Comparison of ENCODE assay signal across 1 cellular context in the genomic region with DNA sequence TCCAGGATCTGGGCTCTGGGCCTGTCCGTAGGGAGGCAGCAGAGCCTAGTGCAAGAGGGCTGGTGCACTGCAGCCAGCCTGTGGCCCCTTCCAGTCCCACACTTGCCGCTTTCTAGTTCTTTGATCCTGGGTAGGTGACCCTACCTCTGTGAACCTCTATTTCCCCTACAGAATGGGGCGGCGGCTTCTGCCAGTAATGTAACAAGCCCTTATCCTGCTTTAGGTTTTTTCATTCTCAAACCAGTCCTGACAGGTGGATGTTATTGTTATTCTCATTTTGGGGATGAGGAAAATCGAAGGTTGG.
TF ChIP-seq lines count a peak whose summit lies in the region.

No MANE protein-coding gene starts in this region.

TF ChIP-seq in H1, 55 proteins besides CTCF, POLR2A, EP300 and RAD21:
- TF ChIP-seq PHF8 (conservative IDR thresholded peaks at IDR 0.05; ENCODE audit: low read depth, low read length) (no peak), MAFK (IDR thresholded peaks at IDR 0.05; ENCODE audit: low read depth, low read length) (no peak), SAP30 (IDR thresholded peaks at IDR 0.05; ENCODE audit: insufficient read depth, insufficient replicate concordance, low read length) (no peak), SP1 (IDR thresholded peaks at IDR 0.05; ENCODE audit: low read depth, low read length) (no peak), TAF1 (IDR thresholded peaks at IDR 0.05; ENCODE audit: low read depth, low read length) (no peak), CEBPB (IDR thresholded peaks at IDR 0.05; ENCODE audit: low read depth, low read length) (no peak), POU5F1 (IDR thresholded peaks at IDR 0.05; ENCODE audit: low read depth, low read length) (no peak), CHD2 (IDR thresholded peaks at IDR 0.05; ENCODE audit: low read length) (no peak), SP2 (IDR thresholded peaks at IDR 0.05; ENCODE audit: low read length) (no peak), JUND (IDR thresholded peaks at IDR 0.05; ENCODE audit: low read length) (no peak), SP4 (IDR thresholded peaks at IDR 0.05; ENCODE audit: low read length) (no peak), JUN (IDR thresholded peaks at IDR 0.05; ENCODE audit: low read depth, low read length) (no peak)
- TF ChIP-seq, protein P1, sequence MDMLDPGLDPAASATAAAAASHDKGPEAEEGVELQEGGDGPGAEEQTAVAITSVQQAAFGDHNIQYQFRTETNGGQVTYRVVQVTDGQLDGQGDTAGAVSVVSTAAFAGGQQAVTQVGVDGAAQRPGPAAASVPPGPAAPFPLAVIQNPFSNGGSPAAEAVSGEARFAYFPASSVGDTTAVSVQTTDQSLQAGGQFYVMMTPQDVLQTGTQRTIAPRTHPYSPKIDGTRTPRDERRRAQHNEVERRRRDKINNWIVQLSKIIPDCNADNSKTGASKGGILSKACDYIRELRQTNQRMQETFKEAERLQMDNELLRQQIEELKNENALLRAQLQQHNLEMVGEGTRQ (IDR thresholded peaks at IDR 0.05; ENCODE audit: low read length): no peak
- TF ChIP-seq, protein P2, sequence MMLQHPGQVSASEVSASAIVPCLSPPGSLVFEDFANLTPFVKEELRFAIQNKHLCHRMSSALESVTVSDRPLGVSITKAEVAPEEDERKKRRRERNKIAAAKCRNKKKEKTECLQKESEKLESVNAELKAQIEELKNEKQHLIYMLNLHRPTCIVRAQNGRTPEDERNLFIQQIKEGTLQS (IDR thresholded peaks at IDR 0.05; ENCODE audit: insufficient read depth, low read depth, low read length): no peak
